In genomic region chr12:90816353-90817089, GRCh38 we compare ENCODE assay signal across 17 cellular contexts.
DNase-seq lines count a peak whose midpoint lies in the region; ATAC-seq and TF ChIP-seq lines count a peak whose summit lies in the region.
"Had no signal": no experiment of that assay in that cellular context is flagged by ENCODE, and none has a peak within 500 bp of the region (broad histone marks: within the 10 kb centered on the region; RNA-seq: fewer than 3 reads in every experiment).

No MANE protein-coding gene starts in this region.

- H3K4me3 Mint-ChIP-seq in HFFc6: no peak overlapping the region
- H3K4me3 Mint-ChIP-seq: activated CD8-positive, alpha-beta memory T cell treated with anti-CD3 and anti-CD28 coated beads, Interleukin-2, amount 10 ng/mL, durations not matched to agents 7 days and 5 days; naive thymus-derived CD4-positive, alpha-beta T cell had no signal

- ATAC-seq in HG02571 (IDR thresholded peaks at IDR 0.05; ENCODE audit: unreplicated experiment): no peak
- ATAC-seq: activated CD4-positive, CD25-positive, alpha-beta regulatory T cell treated with anti-CD3 and anti-CD28 coated beads, Interleukin-2, amount 50 U/mL, for 24 hours; activated CD8-positive, alpha-beta memory T cell treated with anti-CD3 and anti-CD28 coated beads, Interleukin-2, amount 10 ng/mL, durations not matched to agents 7 days and 5 days; body of pancreas; gastrocnemius medialis; lower lobe of right lung; naive thymus-derived CD4-positive, alpha-beta T cell had no signal

- no peak overlapping the region for H3K27ac Mint-ChIP-seq in HFFc6
- H3K27ac Mint-ChIP-seq: activated CD8-positive, alpha-beta memory T cell treated with anti-CD3 and anti-CD28 coated beads, Interleukin-2, amount 10 ng/mL, durations not matched to agents 7 days and 5 days; naive thymus-derived CD4-positive, alpha-beta T cell had no signal

- no peaks in the 10 kb centered on the region for H3K36me3 Mint-ChIP-seq in HFFc6 (ENCODE audit: low read depth)
- H3K36me3 Mint-ChIP-seq: activated CD8-positive, alpha-beta memory T cell treated with anti-CD3 and anti-CD28 coated beads, Interleukin-2, amount 10 ng/mL, durations not matched to agents 7 days and 5 days; naive thymus-derived CD4-positive, alpha-beta T cell had no signal

- no peaks in the 10 kb centered on the region; the same call in 1 of the 2 replicates for H3K27me3 Mint-ChIP-seq in HFFc6 (ENCODE audit: insufficient read depth)
- H3K27me3 Mint-ChIP-seq: activated CD8-positive, alpha-beta memory T cell treated with anti-CD3 and anti-CD28 coated beads, Interleukin-2, amount 10 ng/mL, durations not matched to agents 7 days and 5 days; naive thymus-derived CD4-positive, alpha-beta T cell had no signal

- TF ChIP-seq CTCF in HFFc6 (IDR thresholded peaks at IDR 0.05): no peak

- peaks cover 19% of the 10 kb centered on the region for H3K9me3 Mint-ChIP-seq in HFFc6

- no peaks in the 10 kb centered on the region for H3K4me1 Mint-ChIP-seq in HFFc6 (ENCODE audit: low read depth)
- H3K4me1 Mint-ChIP-seq: activated CD8-positive, alpha-beta memory T cell treated with anti-CD3 and anti-CD28 coated beads, Interleukin-2, amount 10 ng/mL, durations not matched to agents 7 days and 5 days; naive thymus-derived CD4-positive, alpha-beta T cell had no signal

- DNase-seq in ELR (ENCODE audit: low read depth) (peak; percentile 29), NCI-H226 (peak; percentile 6), dermis blood vessel endothelial cell (peak; percentile 80), pulmonary artery endothelial cell (ENCODE audit: low read depth, low spot score) (peak; percentile 60), HFFc6 (no peak), DMS114 treated with DMSO at 0.1 percent for 48 hours (lab: John Stamatoyannopoulos, UW; ENCODE audit: unreplicated experiment) (no peak), NCI-H146 (lab: John Stamatoyannopoulos, UW) (no peak)
- DNase-seq: activated CD8-positive, alpha-beta memory T cell treated with anti-CD3 and anti-CD28 coated beads, Interleukin-2, amount 10 ng/mL, durations not matched to agents 7 days and 5 days; BE2C; body of pancreas; DMS 273 treated with DMSO at 0.1 percent for 48 hours; gastrocnemius medialis; GOT3; lower lobe of right lung; naive thymus-derived CD4-positive, alpha-beta T cell had no signal

Comparison
In these comparisons a context has a peak if more than half of its experiments do, and no peak if none do; other contexts are left out.
1. DNase-seq: peak in ELR (single experiment), NCI-H226 (single experiment), dermis blood vessel endothelial cell (single experiment) and pulmonary artery endothelial cell (single experiment); none in HFFc6 (single experiment), DMS114 treated with DMSO at 0.1 percent for 48 hours (single experiment) and NCI-H146 (single experiment).